In the genomic region with DNA sequence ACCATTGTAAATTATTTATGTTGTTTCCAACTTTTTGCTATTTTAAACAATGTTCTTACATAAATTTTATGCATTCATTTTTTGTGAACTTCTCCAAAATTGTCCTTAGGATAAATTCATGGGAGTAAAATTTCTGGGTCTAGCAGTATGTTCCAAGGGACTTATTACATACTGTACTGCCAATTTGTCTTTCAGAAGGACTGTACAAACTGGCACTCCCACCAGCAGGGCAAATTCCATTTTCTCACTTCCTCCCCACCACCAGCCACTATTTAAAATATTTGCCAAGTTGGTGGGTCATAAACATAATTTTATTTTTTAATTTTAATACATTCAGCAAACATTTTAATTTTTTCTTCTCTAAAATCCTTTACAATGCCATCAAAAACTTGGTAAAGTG, we compare ENCODE assay signal across 4 cellular contexts.
"Had no signal": no experiment of that assay in that cellular context is flagged by ENCODE, and none has a peak within 500 bp of the region (broad histone marks: within the 10 kb centered on the region; RNA-seq: fewer than 3 reads in every experiment).

No MANE protein-coding gene starts in this region.

- H2AFZ ChIP-seq: GM23338 had no signal

- H3K27ac Mint-ChIP-seq: GM23338, H9 had no signal

- H3K4me1 Mint-ChIP-seq: GM23338, H9 had no signal

- ATAC-seq: GM23338 had no signal

- DNase-seq: H9, HCEC 1CT, IMR-90 had no signal

- H3K4me3 ChIP-seq: GM23338 had no signal

- H3K9me3 Mint-ChIP-seq: GM23338, H9 had no signal

- H3K4me3 Mint-ChIP-seq: GM23338, H9 had no signal

- H3K4me2 ChIP-seq: GM23338 had no signal
